ENCODE assay signal across 27 cellular contexts in genomic region chr20:44206132-44206531, GRCh38. TPM values are rescaled to one million over a fixed set of nuclear protein-coding genes. Genes with fewer than 3 reads are reported as not detected.
DNase-seq lines count a peak whose midpoint lies in the region; ATAC-seq and TF ChIP-seq lines count a peak whose summit lies in the region.
"Had no signal": no experiment of that assay in that cellular context is flagged by ENCODE, and none has a peak within 500 bp of the region (broad histone marks: within the 10 kb centered on the region; RNA-seq: fewer than 3 reads in every experiment).

No MANE protein-coding gene starts in this region.

- H3K4me3 ChIP-seq in ACC112 (ENCODE audit: low read depth, low read length), result no peak overlapping the region
- H3K4me3 ChIP-seq in RWPE2 (ENCODE audit: severe bottlenecking), result no peak overlapping the region
- H3K4me3 ChIP-seq in neural progenitor cell, result no peak overlapping the region
- H3K4me3 ChIP-seq: dorsolateral prefrontal cortex, thyroid gland had no signal

- H2AFZ ChIP-seq in ACC112 (ENCODE audit: low read length, unreplicated experiment), result no peak overlapping the region
- no peak overlapping the region for H2AFZ ChIP-seq in neural progenitor cell (replicated peaks)

- intact Hi-C loops in CD4-positive, alpha-beta T cell (cut with DNase I, micrococcal nuclease), result no loop called here

- H3K4me1 ChIP-seq in ACC112 (ENCODE audit: control insufficient read depth, insufficient read depth, low read length, unreplicated experiment) (peaks cover 47% of the 10 kb centered on the region), RWPE2 (ENCODE audit: insufficient read depth, poor library complexity, severe bottlenecking) (peaks cover 56% of the 10 kb centered on the region), neural progenitor cell (peaks cover 12% of the 10 kb centered on the region)

- H3K36me3 Mint-ChIP-seq in CD4-positive, alpha-beta T cell (ENCODE audit: low read depth), result peaks cover 95% of the 10 kb centered on the region
- H3K36me3 Mint-ChIP-seq in neural progenitor cell, result peaks cover 8% of the 10 kb centered on the region

- H3K9ac ChIP-seq in neural progenitor cell, result no peak overlapping the region

- H3K27me3 Mint-ChIP-seq in CD4-positive, alpha-beta T cell, result no peaks in the 10 kb centered on the region
- H3K27me3 Mint-ChIP-seq in neural progenitor cell (ENCODE audit: insufficient read depth, low read depth), result peaks cover 3% of the 10 kb centered on the region
- H3K27me3 Mint-ChIP-seq: activated naive CD8-positive, alpha-beta T cell treated with anti-CD3 and anti-CD28 coated beads for 36 hours; CD4-positive, alpha-beta memory T cell; IgD-negative memory B cell; memory B cell; stimulated activated naive CD8-positive, alpha-beta T cell treated with anti-CD3 and anti-CD28 coated beads, Interleukin-15, Interleukin-2, amounts not matched to agents 100 ng/mL and 50 ng/mL, for 24 hours had no signal

- ATAC-seq in CD4-positive, alpha-beta T cell (ENCODE audit: poor library complexity), result no peak
- ATAC-seq in RWPE2 (ENCODE audit: low read depth) (no peak), HG02938 (IDR thresholded peaks at IDR 0.05; ENCODE audit: unreplicated experiment) (no peak), GM21360 (IDR thresholded peaks at IDR 0.05; ENCODE audit: unreplicated experiment) (no peak)
- ATAC-seq: left cardiac atrium, SK-N-SH treated with all-trans-retinoic acid at 6 μM for 48 hours had no signal

- peaks cover 69% of the 10 kb centered on the region for H4K20me1 ChIP-seq in neural progenitor cell (ENCODE audit: low read depth)

- H3K9me3 Mint-ChIP-seq in CD4-positive, alpha-beta T cell, result no peaks in the 10 kb centered on the region
- no peaks in the 10 kb centered on the region for H3K9me3 Mint-ChIP-seq in neural progenitor cell
- H3K9me3 Mint-ChIP-seq: activated naive CD8-positive, alpha-beta T cell treated with anti-CD3 and anti-CD28 coated beads for 36 hours; IgD-negative memory B cell; memory B cell; stimulated activated naive CD8-positive, alpha-beta T cell treated with anti-CD3 and anti-CD28 coated beads, Interleukin-15, Interleukin-2, amounts not matched to agents 100 ng/mL and 50 ng/mL, for 24 hours had no signal

- H3K4me2 ChIP-seq in neural progenitor cell, result no peak overlapping the region

- peaks cover 69% of the 10 kb centered on the region for H3K4me1 Mint-ChIP-seq in CD4-positive, alpha-beta T cell (ENCODE audit: low read depth)
- peaks cover 35% of the 10 kb centered on the region for H3K4me1 Mint-ChIP-seq in neural progenitor cell

- H3K36me3 ChIP-seq in ACC112 (ENCODE audit: insufficient read depth, low read length) (peaks cover 30% of the 10 kb centered on the region), RWPE2 (ENCODE audit: low read depth) (peaks cover 67% of the 10 kb centered on the region), neural progenitor cell (no peaks in the 10 kb centered on the region)

- H3K79me2 ChIP-seq in ACC112 (ENCODE audit: control insufficient read depth, insufficient read depth, low read length, unreplicated experiment) (peaks cover 78% of the 10 kb centered on the region), neural progenitor cell (ENCODE audit: low read depth) (peaks cover 90% of the 10 kb centered on the region)

- TF ChIP-seq CTCF in CD4-positive, alpha-beta T cell (IDR thresholded peaks at IDR 0.05), result no peak
- TF ChIP-seq CTCF in RWPE2 (IDR thresholded peaks at IDR 0.05; ENCODE audit: poor library complexity, severe bottlenecking) (no peak), neural progenitor cell (IDR thresholded peaks at IDR 0.05) (no peak)

- no peaks in the 10 kb centered on the region for H3K9me3 ChIP-seq in CD4-positive, alpha-beta T cell (ENCODE audit: control insufficient read depth, low read length)
- H3K9me3 ChIP-seq in RWPE2 (ENCODE audit: severe bottlenecking) (no peaks in the 10 kb centered on the region), neural progenitor cell (ENCODE audit: low read depth) (no peaks in the 10 kb centered on the region)
- H3K9me3 ChIP-seq: thyroid gland had no signal

- no peak overlapping the region for H3K27ac Mint-ChIP-seq in CD4-positive, alpha-beta T cell
- H3K27ac Mint-ChIP-seq in neural progenitor cell, result peak overlapping the region; percentile 75
- H3K27ac Mint-ChIP-seq: stimulated activated naive CD8-positive, alpha-beta T cell treated with anti-CD3 and anti-CD28 coated beads, Interleukin-15, Interleukin-2, amounts not matched to agents 100 ng/mL and 50 ng/mL, for 24 hours had no signal

- H3K27ac ChIP-seq in ACC112 (ENCODE audit: low read depth, low read length) (peak overlapping the region; percentile 4; the same call in 1 of the 2 replicates), RWPE2 (ENCODE audit: poor library complexity, severe bottlenecking) (peak overlapping the region; percentile 91), neural progenitor cell (no peak overlapping the region)
- H3K27ac ChIP-seq in CD4-positive, alpha-beta T cell (ENCODE audit: low read depth, low read length), result no peak overlapping the region
- H3K27ac ChIP-seq: dorsolateral prefrontal cortex, HL-60, thyroid gland, WERI-Rb-1 had no signal

- H3F3A ChIP-seq in neural progenitor cell (ENCODE audit: low read depth), result peaks cover 13% of the 10 kb centered on the region

- POLR2A ChIA-PET in CD4-positive, alpha-beta T cell (lab: Charles Lee), result no interaction called here

- no peak for DNase-seq in CD4-positive, alpha-beta T cell
- DNase-seq in RWPE2 (ENCODE audit: low spot score) (no peak), neural progenitor cell (ENCODE audit: low spot score) (no peak), DMS153 (lab: John Stamatoyannopoulos, UW) (no peak)
- DNase-seq: activated CD4-positive, alpha-beta T cell treated with anti-CD3 and anti-CD28 coated beads, Interleukin-2, amount 50 U/mL, for 1 hour; activated CD8-positive, alpha-beta memory T cell treated with anti-CD3 and anti-CD28 coated beads, Interleukin-2, amount 50 U/mL, for 4 hours; activated naive CD8-positive, alpha-beta T cell treated with anti-CD3 and anti-CD28 coated beads for 36 hours; CD4-positive, alpha-beta memory T cell; dorsolateral prefrontal cortex; HCEC 1CT; left cardiac atrium; MM.1S; NCI-H1436; NCI-H2171 treated with DMSO at 0.1 percent for 48 hours; NCI-H526; thyroid gland; WERI-Rb-1 had no signal

- H3K27me3 ChIP-seq in ACC112 (ENCODE audit: insufficient read depth, low read length), result no peaks in the 10 kb centered on the region
- H3K27me3 ChIP-seq in CD4-positive, alpha-beta T cell (ENCODE audit: control insufficient read depth, insufficient read depth, low read length), result no peaks in the 10 kb centered on the region
- no peaks in the 10 kb centered on the region for H3K27me3 ChIP-seq in RWPE2 (ENCODE audit: insufficient read depth, poor library complexity, severe bottlenecking)
- no peaks in the 10 kb centered on the region for H3K27me3 ChIP-seq in neural progenitor cell
- H3K27me3 ChIP-seq: dorsolateral prefrontal cortex, thyroid gland had no signal

- peak overlapping the region; percentile 36 for H3K4me3 Mint-ChIP-seq in CD4-positive, alpha-beta T cell
- H3K4me3 Mint-ChIP-seq in neural progenitor cell, result no peak overlapping the region
- H3K4me3 Mint-ChIP-seq: activated naive CD8-positive, alpha-beta T cell treated with anti-CD3 and anti-CD28 coated beads for 36 hours; memory B cell; stimulated activated naive CD8-positive, alpha-beta T cell treated with anti-CD3 and anti-CD28 coated beads, Interleukin-15, Interleukin-2, amounts not matched to agents 100 ng/mL and 50 ng/mL, for 24 hours had no signal

- CTCF ChIA-PET in CD4-positive, alpha-beta T cell (lab: Charles Lee), result interaction anchor here (1.4 kb wide), 1 partner anchor 11 kb away, joined by 3 read pairs; no protein-coding TSS in a partner anchor

RNA-seq across cellular contexts. Expression of gene OSER1, which starts 4.4 kb away (rescaled TPM):
- 100 to 1,000 TPM; 172 TPM for total RNA-seq in CD4-positive, alpha-beta T cell
- 44.4 and 51.8 TPM in 2 replicates for total RNA-seq in neural progenitor cell (ENCODE audit: low replicate concordance)

RNA-seq across cellular contexts. Expression of gene JPH2, which starts 19.1 kb away (rescaled TPM):
- not detected for total RNA-seq in CD4-positive, alpha-beta T cell
- total RNA-seq in neural progenitor cell (ENCODE audit: low replicate concordance), result not detected in 2 replicates
- total RNA-seq: CD4-positive, alpha-beta memory T cell; T-helper 2 cell treated with Interferon-gamma antibody and Interleukin-4, amounts not matched to agents 100 ng/mL and 5 ng/mL, for 36 hours had no signal

RNA-seq across cellular contexts. Expression of gene GDAP1L1, which starts 41.0 kb away (rescaled TPM):
- total RNA-seq in CD4-positive, alpha-beta T cell, result not detected
- 0.26 and 1.3 TPM in 2 replicates for total RNA-seq in neural progenitor cell (ENCODE audit: low replicate concordance)
- total RNA-seq: CD4-positive, alpha-beta memory T cell; omental fat pad; T-helper 2 cell treated with Interferon-gamma antibody and Interleukin-4, amounts not matched to agents 100 ng/mL and 5 ng/mL, for 36 hours had no signal

Comparison
In these comparisons a context has a peak if more than half of its experiments do, and no peak if none do; other contexts are left out.
1. H3K27ac ChIP-seq: peak in ACC112 (single experiment) and RWPE2 (single experiment); none in CD4-positive, alpha-beta T cell (single experiment) and neural progenitor cell (single experiment).